In the genomic region with DNA sequence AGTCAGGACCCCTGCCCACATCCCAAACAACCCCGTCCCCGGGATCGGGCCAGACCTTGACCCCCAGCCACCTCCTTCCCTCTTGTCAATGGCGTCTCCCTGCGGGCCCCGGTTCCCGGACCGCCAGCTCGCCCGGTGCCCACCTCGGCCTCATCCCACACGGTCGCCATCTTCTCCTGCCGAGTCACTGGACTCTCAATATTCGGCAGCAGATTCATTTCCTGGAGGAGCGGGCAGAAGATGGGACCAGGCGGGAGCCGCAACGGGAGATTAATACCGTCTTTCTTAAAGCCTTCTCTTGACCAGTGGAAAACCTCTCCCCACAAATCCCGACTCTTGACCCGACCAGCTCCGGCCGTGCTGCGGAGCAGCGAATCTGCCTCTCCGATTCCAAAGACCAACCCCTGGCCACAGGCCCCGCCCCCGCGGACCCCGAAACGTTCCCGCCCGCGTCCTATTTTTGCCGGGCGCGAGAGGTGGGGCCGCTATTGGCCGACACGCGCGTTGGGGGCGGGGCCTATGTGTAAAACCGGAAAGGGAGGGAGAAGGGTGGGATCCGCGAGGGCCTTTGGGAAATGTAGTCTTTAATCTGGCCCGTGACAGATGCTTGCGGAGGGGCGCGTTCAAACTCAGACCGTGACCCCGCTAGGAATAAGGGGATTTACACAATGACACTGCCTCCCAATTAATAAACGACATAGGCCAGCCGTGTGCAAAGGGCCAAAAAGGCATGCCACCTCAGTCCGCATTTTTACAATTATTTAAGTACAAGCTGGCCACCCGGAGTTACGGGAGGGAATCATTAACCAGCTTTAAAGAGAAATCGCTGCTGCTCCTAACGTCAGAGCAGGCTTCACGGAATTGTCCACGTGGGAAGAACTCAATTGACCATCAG, we compare ENCODE assay signal across 1 cellular context.
TF ChIP-seq lines count a peak whose summit lies in the region.

PSMC3 (minus strand) TSS at position 378 of the 895 bp plus-strand sequence; CDS start at position 218, 160 bp downstream.

TF ChIP-seq in SK-N-SH, 30 proteins besides CTCF, POLR2A, EP300 and RAD21 (continued from another document):
- TF ChIP-seq USF1 (IDR thresholded peaks at IDR 0.05; ENCODE audit: borderline replicate concordance, low read depth), result no peak
- TF ChIP-seq ELF1 (IDR thresholded peaks at IDR 0.05), result peak; percentile 47; the same call in 1 of the 2 replicates
- TF ChIP-seq, protein P1, sequence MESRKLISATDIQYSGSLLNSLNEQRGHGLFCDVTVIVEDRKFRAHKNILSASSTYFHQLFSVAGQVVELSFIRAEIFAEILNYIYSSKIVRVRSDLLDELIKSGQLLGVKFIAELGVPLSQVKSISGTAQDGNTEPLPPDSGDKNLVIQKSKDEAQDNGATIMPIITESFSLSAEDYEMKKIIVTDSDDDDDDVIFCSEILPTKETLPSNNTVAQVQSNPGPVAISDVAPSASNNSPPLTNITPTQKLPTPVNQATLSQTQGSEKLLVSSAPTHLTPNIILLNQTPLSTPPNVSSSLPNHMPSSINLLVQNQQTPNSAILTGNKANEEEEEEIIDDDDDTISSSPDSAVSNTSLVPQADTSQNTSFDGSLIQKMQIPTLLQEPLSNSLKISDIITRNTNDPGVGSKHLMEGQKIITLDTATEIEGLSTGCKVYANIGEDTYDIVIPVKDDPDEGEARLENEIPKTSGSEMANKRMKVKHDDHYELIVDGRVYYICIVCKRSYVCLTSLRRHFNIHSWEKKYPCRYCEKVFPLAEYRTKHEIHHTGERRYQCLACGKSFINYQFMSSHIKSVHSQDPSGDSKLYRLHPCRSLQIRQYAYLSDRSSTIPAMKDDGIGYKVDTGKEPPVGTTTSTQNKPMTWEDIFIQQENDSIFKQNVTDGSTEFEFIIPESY (IDR thresholded peaks at IDR 0.05; ENCODE audit: borderline replicate concordance, low read depth), result no peak
- TF ChIP-seq MEF2A (IDR thresholded peaks at IDR 0.05; ENCODE audit: borderline replicate concordance, low read depth), result no peak
- TF ChIP-seq GABPA (IDR thresholded peaks at IDR 0.05; ENCODE audit: low read depth), result peak; percentile 84
- peak; percentile 97; the same call in 1 of the 2 replicates for TF ChIP-seq MXI1 (IDR thresholded peaks at IDR 0.05; ENCODE audit: low read depth, low read length)
- no peak for TF ChIP-seq NFIC (IDR thresholded peaks at IDR 0.05; ENCODE audit: borderline replicate concordance)
- TF ChIP-seq RFX5 (IDR thresholded peaks at IDR 0.05; ENCODE audit: low read length), result no peak
- TF ChIP-seq, protein P2, sequence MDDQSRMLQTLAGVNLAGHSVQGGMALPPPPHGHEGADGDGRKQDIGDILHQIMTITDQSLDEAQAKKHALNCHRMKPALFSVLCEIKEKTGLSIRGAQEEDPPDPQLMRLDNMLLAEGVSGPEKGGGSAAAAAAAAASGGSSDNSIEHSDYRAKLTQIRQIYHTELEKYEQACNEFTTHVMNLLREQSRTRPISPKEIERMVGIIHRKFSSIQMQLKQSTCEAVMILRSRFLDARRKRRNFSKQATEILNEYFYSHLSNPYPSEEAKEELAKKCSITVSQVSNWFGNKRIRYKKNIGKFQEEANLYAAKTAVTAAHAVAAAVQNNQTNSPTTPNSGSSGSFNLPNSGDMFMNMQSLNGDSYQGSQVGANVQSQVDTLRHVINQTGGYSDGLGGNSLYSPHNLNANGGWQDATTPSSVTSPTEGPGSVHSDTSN (IDR thresholded peaks at IDR 0.05), result no peak
- peak; percentile 16; the same call in 1 of the 2 replicates for TF ChIP-seq FOXM1 (IDR thresholded peaks at IDR 0.05; ENCODE audit: low read depth)
- no peak for TF ChIP-seq FOSL2 (IDR thresholded peaks at IDR 0.05; ENCODE audit: borderline replicate concordance, low read depth)
- peak; percentile 95 for TF ChIP-seq SIN3A (IDR thresholded peaks at IDR 0.05; ENCODE audit: borderline replicate concordance, low read depth, low read length)
- TF ChIP-seq YY1 (IDR thresholded peaks at IDR 0.05; ENCODE audit: low read depth), result peak; percentile 95
- TF ChIP-seq RXRA (IDR thresholded peaks at IDR 0.05; ENCODE audit: borderline replicate concordance, low read depth), result no peak
- TF ChIP-seq, protein P3, sequence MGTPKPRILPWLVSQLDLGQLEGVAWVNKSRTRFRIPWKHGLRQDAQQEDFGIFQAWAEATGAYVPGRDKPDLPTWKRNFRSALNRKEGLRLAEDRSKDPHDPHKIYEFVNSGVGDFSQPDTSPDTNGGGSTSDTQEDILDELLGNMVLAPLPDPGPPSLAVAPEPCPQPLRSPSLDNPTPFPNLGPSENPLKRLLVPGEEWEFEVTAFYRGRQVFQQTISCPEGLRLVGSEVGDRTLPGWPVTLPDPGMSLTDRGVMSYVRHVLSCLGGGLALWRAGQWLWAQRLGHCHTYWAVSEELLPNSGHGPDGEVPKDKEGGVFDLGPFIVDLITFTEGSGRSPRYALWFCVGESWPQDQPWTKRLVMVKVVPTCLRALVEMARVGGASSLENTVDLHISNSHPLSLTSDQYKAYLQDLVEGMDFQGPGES (IDR thresholded peaks at IDR 0.05; ENCODE audit: low read depth, low read length), result no peak
